ENCODE assay signal across 22 cellular contexts in the genomic region with DNA sequence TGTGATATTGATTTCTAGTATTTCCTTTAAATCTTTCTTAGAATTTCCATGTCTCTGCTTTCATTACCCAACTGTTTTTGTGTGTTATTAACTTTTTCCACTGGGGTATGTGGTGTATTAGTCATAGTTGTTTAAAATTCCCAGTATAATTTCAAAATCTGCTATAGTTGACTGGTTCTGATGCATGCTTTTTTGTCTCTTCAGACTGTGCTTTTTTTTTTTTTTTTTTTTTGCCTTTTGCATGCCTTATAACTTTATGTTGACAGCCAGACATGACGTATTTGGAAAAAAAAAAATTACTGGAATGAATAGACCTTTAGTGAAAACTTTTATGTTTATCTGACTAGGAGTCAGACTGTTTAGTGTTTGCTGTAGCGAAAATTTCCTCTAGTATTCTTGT.
"Had no signal": no experiment of that assay in that cellular context is flagged by ENCODE, and none has a peak within 500 bp of the region (broad histone marks: within the 10 kb centered on the region; RNA-seq: fewer than 3 reads in every experiment).

No MANE protein-coding gene starts in this region.

- H3K4me3 Mint-ChIP-seq: activated CD4-positive, alpha-beta T cell treated with anti-CD3 and anti-CD28 coated beads, Interleukin-2, amount 10 ng/mL, durations not matched to agents 24 days and 14 days; activated CD8-positive, alpha-beta T cell treated with anti-CD3 and anti-CD28 coated beads, Interleukin-2, amount 10 ng/mL, durations not matched to agents 7 days and 5 days; activated naive CD4-positive, alpha-beta T cell treated with anti-CD3 and anti-CD28 coated beads for 36 hours; activated T-cell treated with anti-CD3 and anti-CD28 coated beads, Interleukin-2, amount 50 U/mL, for 4 hours; dendritic cell treated with granulocyte-macrophage colony-stimulating factor and Interleukin-4, amounts not matched to agents 40 ng/mL and 50 ng/mL, for 4 days; memory B cell; naive thymus-derived CD4-positive, alpha-beta T cell; neural progenitor cell; stimulated activated naive B cell treated with anti-CD40 and anti-IgM and Interleukin-4, amounts not matched to agents 10 μg/mL and 1 μg/mL and 100 μg/mL, for 72 hours had no signal

- H3K27ac ChIP-seq: gastroesophageal sphincter, heart right ventricle, neural progenitor cell, pancreas, sigmoid colon, spleen, thoracic aorta, upper lobe of right lung had no signal

- H3K4me1 Mint-ChIP-seq: activated CD4-positive, alpha-beta T cell treated with anti-CD3 and anti-CD28 coated beads, Interleukin-2, amount 10 ng/mL, durations not matched to agents 24 days and 14 days; memory B cell; naive thymus-derived CD4-positive, alpha-beta T cell; neural progenitor cell; stimulated activated naive B cell treated with anti-CD40 and anti-IgM and Interleukin-4, amounts not matched to agents 10 μg/mL and 1 μg/mL and 100 μg/mL, for 72 hours had no signal

- H3K9ac ChIP-seq: neural progenitor cell had no signal

- H3K4me3 ChIP-seq: gastroesophageal sphincter, heart right ventricle, mucosa of descending colon, neural progenitor cell, pancreas, sigmoid colon, spleen, thoracic aorta, upper lobe of right lung had no signal

- H3K27ac Mint-ChIP-seq: activated CD4-positive, alpha-beta T cell treated with anti-CD3 and anti-CD28 coated beads, Interleukin-2, amount 10 ng/mL, durations not matched to agents 24 days and 14 days; activated CD8-positive, alpha-beta T cell treated with anti-CD3 and anti-CD28 coated beads, Interleukin-2, amount 10 ng/mL, durations not matched to agents 7 days and 5 days; activated naive CD4-positive, alpha-beta T cell treated with anti-CD3 and anti-CD28 coated beads for 36 hours; dendritic cell treated with granulocyte-macrophage colony-stimulating factor and Interleukin-4, amounts not matched to agents 40 ng/mL and 50 ng/mL, for 4 days; memory B cell; naive thymus-derived CD4-positive, alpha-beta T cell; neural progenitor cell; stimulated activated naive B cell treated with anti-CD40 and anti-IgM and Interleukin-4, amounts not matched to agents 10 μg/mL and 1 μg/mL and 100 μg/mL, for 72 hours had no signal

- H3K4me2 ChIP-seq: neural progenitor cell had no signal

- H3K36me3 ChIP-seq: gastroesophageal sphincter, heart right ventricle, neural progenitor cell, pancreas, sigmoid colon, spleen, thoracic aorta, upper lobe of right lung had no signal

- DNase-seq: activated CD4-positive, alpha-beta T cell treated with anti-CD3 and anti-CD28 coated beads, Interleukin-2, amount 10 ng/mL, durations not matched to agents 24 days and 14 days; activated CD8-positive, alpha-beta memory T cell treated with anti-CD3 and anti-CD28 coated beads, Interleukin-2, amount 50 U/mL, for 4 hours; activated CD8-positive, alpha-beta T cell treated with anti-CD3 and anti-CD28 coated beads, Interleukin-2, amount 10 ng/mL, durations not matched to agents 7 days and 5 days; activated naive CD4-positive, alpha-beta T cell treated with anti-CD3 and anti-CD28 coated beads for 36 hours; activated T-cell treated with anti-CD3 and anti-CD28 coated beads, Interleukin-2, amount 50 U/mL, for 4 hours; aorta; effector memory CD4-positive, alpha-beta T cell; heart right ventricle; kidney glomerular epithelial cell; mucosa of descending colon; naive thymus-derived CD4-positive, alpha-beta T cell; pancreas; sigmoid colon; spleen; stimulated activated naive B cell treated with anti-CD40 and anti-IgM and Interleukin-4, amounts not matched to agents 10 μg/mL and 1 μg/mL and 100 μg/mL, for 72 hours; T1000; upper lobe of right lung had no signal

- H3K4me1 ChIP-seq: gastroesophageal sphincter, heart right ventricle, neural progenitor cell, pancreas, sigmoid colon, spleen, upper lobe of right lung had no signal

- H3K27me3 Mint-ChIP-seq: activated CD4-positive, alpha-beta T cell treated with anti-CD3 and anti-CD28 coated beads, Interleukin-2, amount 10 ng/mL, durations not matched to agents 24 days and 14 days; dendritic cell treated with granulocyte-macrophage colony-stimulating factor and Interleukin-4, amounts not matched to agents 40 ng/mL and 50 ng/mL, for 4 days; naive thymus-derived CD4-positive, alpha-beta T cell had no signal

- H3K9me3 ChIP-seq: pancreas, thoracic aorta, upper lobe of right lung had no signal

- H3K27me3 ChIP-seq: gastroesophageal sphincter, heart right ventricle, neural progenitor cell, pancreas, sigmoid colon, spleen, upper lobe of right lung had no signal

- ATAC-seq: activated CD8-positive, alpha-beta T cell treated with anti-CD3 and anti-CD28 coated beads, Interleukin-2, amount 10 ng/mL, durations not matched to agents 7 days and 5 days; activated T-cell treated with anti-CD3 and anti-CD28 coated beads, Interleukin-2, amount 50 U/mL, for 4 hours; gastroesophageal sphincter; heart right ventricle; mucosa of descending colon; naive thymus-derived CD4-positive, alpha-beta T cell; pancreas; stimulated activated naive B cell treated with anti-CD40 and anti-IgM and Interleukin-4, amounts not matched to agents 10 μg/mL and 1 μg/mL and 100 μg/mL, for 72 hours; upper lobe of right lung had no signal

- H2AFZ ChIP-seq: neural progenitor cell had no signal
